18 cellular contexts compared by ENCODE assay signal in the genomic region with DNA sequence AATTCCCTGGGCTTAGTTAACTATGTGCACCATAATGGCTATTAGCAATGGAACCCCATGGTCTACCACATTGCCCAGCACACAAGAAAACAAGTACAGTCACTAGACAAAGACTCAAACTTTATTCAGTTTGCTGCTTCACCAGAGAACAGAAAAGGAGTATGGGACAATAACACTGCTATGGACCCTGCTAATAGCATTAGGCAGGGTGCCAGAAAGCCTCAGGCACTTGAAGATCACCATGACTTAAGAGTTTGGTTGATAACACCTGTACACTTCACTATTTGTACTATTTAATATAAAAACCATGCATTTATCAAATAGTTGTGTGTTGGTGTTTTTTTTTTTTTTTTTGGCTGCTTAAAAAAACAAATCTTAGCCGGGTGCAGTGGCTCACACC.
DNase-seq lines count a peak whose midpoint lies in the region; ATAC-seq and TF ChIP-seq lines count a peak whose summit lies in the region.
"Had no signal": no experiment of that assay in that cellular context is flagged by ENCODE, and none has a peak within 500 bp of the region (broad histone marks: within the 10 kb centered on the region; RNA-seq: fewer than 3 reads in every experiment).

No MANE protein-coding gene starts in this region.

- no peaks in the 10 kb centered on the region for H3K27me3 ChIP-seq in BE2C

- H3K9me3 Mint-ChIP-seq in WTC11 = no peaks in the 10 kb centered on the region
- H3K9me3 Mint-ChIP-seq: CD14-positive monocyte had no signal

- H3K4me3 Mint-ChIP-seq in WTC11 = no peak overlapping the region
- H3K4me3 Mint-ChIP-seq: CD14-positive monocyte had no signal

- 0 out of 2 replicates have a peak overlapping the region, but pooled peaks have one; percentile 6 for H3K27ac Mint-ChIP-seq in WTC11

- CTCF ChIA-PET in WTC11 (lab: Charles Lee) = no interaction called here
- CTCF ChIA-PET in RWPE1 (lab: Yijun Ruan, JAX) = no interaction called here

- no peaks in the 10 kb centered on the region for H3K9me3 ChIP-seq in BE2C
- H3K9me3 ChIP-seq: Caco-2 had no signal

- TF ChIP-seq CTCF in BE2C (IDR thresholded peaks at IDR 0.05; ENCODE audit: low read depth, low read length) = no peak
- no peak for TF ChIP-seq CTCF in WTC11 (IDR thresholded peaks at IDR 0.05)
- TF ChIP-seq CTCF in RWPE1 (conservative IDR thresholded peaks at IDR 0.05; ENCODE audit: low read depth) = no peak

- no peak overlapping the region for H3K4me3 ChIP-seq in BE2C (ENCODE audit: low read depth, low read length)

- no peak overlapping the region for H3K27ac ChIP-seq in RWPE1
- H3K27ac ChIP-seq: KMS-11 had no signal

- H3K4me1 ChIP-seq in BE2C = peaks cover 4% of the 10 kb centered on the region
- H3K4me1 ChIP-seq: Caco-2 had no signal

- no peak for ATAC-seq in WTC11

- peaks cover 9% of the 10 kb centered on the region for H3K4me1 Mint-ChIP-seq in WTC11
- H3K4me1 Mint-ChIP-seq: CD14-positive monocyte had no signal

- POLR2A ChIA-PET in WTC11 (lab: Charles Lee) = no interaction called here
- POLR2A ChIA-PET in RWPE1 (lab: Yijun Ruan, JAX; ENCODE audit: low non-redundant PET) = no interaction called here

- H3K27me3 Mint-ChIP-seq in WTC11 (ENCODE audit: low read depth) = no peaks in the 10 kb centered on the region

- peak; percentile 52 for DNase-seq in BE2C
- DNase-seq in DMS79 treated with DMSO at 0.1 percent for 48 hours (lab: John Stamatoyannopoulos, UW) = peak; percentile 13
- peak; percentile 50 for DNase-seq in NCI-H146 (lab: John Stamatoyannopoulos, UW)
- no peak for DNase-seq in WTC11 (ENCODE audit: low spot score)
- no peak for DNase-seq in RWPE1 (ENCODE audit: low spot score)
- DNase-seq in cerebellar cortex (ENCODE audit: low spot score) = no peak
- no peak for DNase-seq in Ammon's horn (ENCODE audit: low spot score)
- DNase-seq: Caco-2, EL, NCI-H1694, NCI-H446, NCI-H526 treated with DMSO at 0.1 percent for 48 hours, OCI-M1, SHP77 treated with DMSO at 0.1 percent for 48 hours, T-helper 1 cell, T-helper 9 cell had no signal

- H3K36me3 ChIP-seq in BE2C = no peaks in the 10 kb centered on the region

- peaks cover 5% of the 10 kb centered on the region for H3K36me3 Mint-ChIP-seq in WTC11

TF ChIP-seq in WTC11, 78 proteins besides CTCF, POLR2A, EP300 and RAD21:
- TF ChIP-seq FOXP1 (CRISPR knock-in tag; IDR thresholded peaks at IDR 0.05; ENCODE audit: borderline replicate concordance) (no peak), FOXJ3 (CRISPR knock-in tag; IDR thresholded peaks at IDR 0.05; ENCODE audit: borderline replicate concordance) (no peak)
- TF ChIP-seq, protein P1, sequence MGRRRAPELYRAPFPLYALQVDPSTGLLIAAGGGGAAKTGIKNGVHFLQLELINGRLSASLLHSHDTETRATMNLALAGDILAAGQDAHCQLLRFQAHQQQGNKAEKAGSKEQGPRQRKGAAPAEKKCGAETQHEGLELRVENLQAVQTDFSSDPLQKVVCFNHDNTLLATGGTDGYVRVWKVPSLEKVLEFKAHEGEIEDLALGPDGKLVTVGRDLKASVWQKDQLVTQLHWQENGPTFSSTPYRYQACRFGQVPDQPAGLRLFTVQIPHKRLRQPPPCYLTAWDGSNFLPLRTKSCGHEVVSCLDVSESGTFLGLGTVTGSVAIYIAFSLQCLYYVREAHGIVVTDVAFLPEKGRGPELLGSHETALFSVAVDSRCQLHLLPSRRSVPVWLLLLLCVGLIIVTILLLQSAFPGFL (CRISPR knock-in tag; IDR thresholded peaks at IDR 0.05; ENCODE audit: borderline replicate concordance) = no peak

Comparison
In these comparisons a context has a peak if more than half of its experiments do, and no peak if none do; other contexts are left out.
1. DNase-seq: peak in BE2C (single experiment), DMS79 treated with DMSO at 0.1 percent for 48 hours (single experiment) and NCI-H146 (single experiment); none in WTC11 (single experiment), RWPE1 (single experiment), cerebellar cortex (single experiment) and Ammon's horn (single experiment).